Comparison of ENCODE assay signal across 10 cellular contexts in the genomic region with DNA sequence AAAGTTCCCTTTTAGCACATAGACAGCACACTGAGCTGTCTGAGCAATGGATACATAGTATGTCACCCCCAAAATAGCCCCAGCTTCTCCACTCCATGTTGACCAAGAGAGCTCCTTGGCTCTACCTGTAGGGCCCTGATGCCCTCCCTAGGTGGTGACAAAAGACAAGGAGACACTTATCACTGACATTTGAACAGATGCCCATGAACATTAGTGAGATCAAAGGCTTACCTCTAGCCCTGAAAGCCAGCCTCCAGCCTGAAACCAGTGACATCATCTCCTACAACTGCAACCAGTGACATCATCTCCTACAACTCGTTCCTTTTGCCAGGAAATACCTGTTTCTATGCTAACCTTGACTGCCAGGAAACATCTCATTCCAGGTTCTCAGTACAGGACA.
DNase-seq lines count a peak whose midpoint lies in the region; ATAC-seq lines count a peak whose summit lies in the region.
"Had no signal": no experiment of that assay in that cellular context is flagged by ENCODE, and none has a peak within 500 bp of the region (broad histone marks: within the 10 kb centered on the region; RNA-seq: fewer than 3 reads in every experiment).

No MANE protein-coding gene starts in this region.

- H3K9me3 ChIP-seq in SJCRH30 (replicated peaks) (no peaks in the 10 kb centered on the region), T-helper 17 cell (ENCODE audit: control insufficient read depth, low read length, poor library complexity, severe bottlenecking) (no peaks in the 10 kb centered on the region)

- peaks cover 0 to 19% (median 15%) of the 10 kb centered on the region in 3 donors for H3K27me3 Mint-ChIP-seq in naive B cell
- H3K27me3 Mint-ChIP-seq in T-helper 17 cell, result peaks cover 4% of the 10 kb centered on the region

- H3K27ac Mint-ChIP-seq in naive B cell, result no peak overlapping the region
- H3K27ac Mint-ChIP-seq in T-helper 17 cell, result no peak overlapping the region

- no peaks in the 10 kb centered on the region for H3K4me1 ChIP-seq in SJCRH30
- H3K4me1 ChIP-seq: psoas muscle had no signal

- H3K4me1 Mint-ChIP-seq in naive B cell (no peaks in the 10 kb centered on the region), T-helper 17 cell (peaks cover 3% of the 10 kb centered on the region)

- ATAC-seq in HG02981 (IDR thresholded peaks at IDR 0.05; ENCODE audit: unreplicated experiment) (peak; percentile 51), naive B cell (ENCODE audit: low read depth in 2 of 2) (peak; percentile 65), T-helper 17 cell (no peak)
- ATAC-seq: psoas muscle had no signal

- H3K36me3 Mint-ChIP-seq in naive B cell (no peaks in the 10 kb centered on the region), T-helper 17 cell (ENCODE audit: low read depth) (no peaks in the 10 kb centered on the region)

- H3K36me3 ChIP-seq in SJCRH30, result no peaks in the 10 kb centered on the region
- H3K36me3 ChIP-seq: MG63 had no signal

- H3K4me3 Mint-ChIP-seq in naive B cell (no peak overlapping the region), T-helper 17 cell (no peak overlapping the region)

- no peak overlapping the region for H3K27ac ChIP-seq in SJCRH30
- H3K27ac ChIP-seq: psoas muscle had no signal

- no peaks in the 10 kb centered on the region for H3K27me3 ChIP-seq in SJCRH30
- H3K27me3 ChIP-seq: MG63 had no signal

- DNase-seq in SHP77 (lab: John Stamatoyannopoulos, UW) (peak; percentile 18 to 43), SHP77 treated with DMSO at 0.1 percent for 48 hours (lab: John Stamatoyannopoulos, UW) (no peak), SJCRH30 (peak; percentile 20 to 55), naive B cell (peak; percentile 10), NCI-H1694 (lab: John Stamatoyannopoulos, UW) (no peak), AG20443 (ENCODE audit: low spot score) (no peak), T-helper 17 cell (no peak)
- DNase-seq: MG63, psoas muscle had no signal

- H3K9me3 Mint-ChIP-seq in naive B cell, result peaks cover 0 to 10% (median 3%) of the 10 kb centered on the region in 7 donors

- no peak overlapping the region for H3K4me3 ChIP-seq in SJCRH30
- H3K4me3 ChIP-seq: MG63, psoas muscle had no signal

Comparison
In these comparisons a context has a peak if more than half of its experiments do, and no peak if none do; other contexts are left out.
1. DNase-seq: peak in SHP77 (2 of 2), SJCRH30 (2 of 2) and naive B cell (single experiment); none in SHP77 treated with DMSO at 0.1 percent for 48 hours (single experiment), NCI-H1694 (single experiment), AG20443 (single experiment) and T-helper 17 cell (0 of 3).